21 cellular contexts compared by ENCODE assay signal in the genomic region with DNA sequence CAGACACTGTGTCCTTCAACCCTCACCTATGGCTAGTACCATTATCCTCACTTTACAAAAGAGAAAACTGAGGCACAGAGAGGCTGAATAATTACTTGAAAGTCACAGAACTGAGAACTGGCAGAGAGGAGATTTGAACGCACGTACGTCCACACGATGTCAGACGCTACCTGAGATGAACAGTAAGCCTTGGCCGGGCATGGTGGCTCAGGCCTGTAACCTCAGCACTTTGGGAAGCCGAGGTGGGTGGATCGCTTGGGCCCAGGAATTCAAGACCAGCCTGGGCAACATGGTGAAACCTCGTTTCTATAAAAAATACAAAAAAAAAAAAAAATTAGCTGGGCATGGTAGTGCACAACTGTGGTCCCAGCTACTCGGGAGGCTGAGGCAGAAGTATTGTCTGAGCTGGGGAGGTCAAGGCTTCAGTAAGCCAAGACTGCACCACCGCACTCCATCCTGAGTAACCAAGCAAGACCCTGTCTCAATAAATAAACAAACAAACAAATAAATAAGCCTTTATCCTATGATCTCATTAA. TPM values are rescaled to one million over a fixed set of nuclear protein-coding genes. Genes with fewer than 3 reads are reported as not detected.
DNase-seq lines count a peak whose midpoint lies in the region; ATAC-seq, FAIRE-seq and TF ChIP-seq lines count a peak whose summit lies in the region.
"Had no signal": no experiment of that assay in that cellular context is flagged by ENCODE, and none has a peak within 500 bp of the region (broad histone marks: within the 10 kb centered on the region; RNA-seq: fewer than 3 reads in every experiment).

No MANE protein-coding gene starts in this region.

- H3K79me2 ChIP-seq in astrocyte (ENCODE audit: insufficient read depth, low read length), result peaks cover under 1% of the 10 kb centered on the region

- no peak for FAIRE-seq in astrocyte (lab: Jason Lieb, UNC)
- FAIRE-seq: G401.6, GM19239 had no signal

- no peaks in the 10 kb centered on the region for H4K20me1 ChIP-seq in astrocyte (ENCODE audit: insufficient read depth, low read length)

- H3K9ac ChIP-seq in astrocyte (ENCODE audit: low read length), result no peak overlapping the region
- H3K9ac ChIP-seq: BLaER1 treated with 17β-estradiol and CSF1 and Interleukin-3, amounts not matched to agents 10 nM and 100 nM; SK-N-SH had no signal

- TF ChIP-seq POLR2A in upper lobe of left lung (IDR thresholded peaks at IDR 0.05), result no peak

- no TSS peak for BruUV-seq in Calu3 (replicated peaks; lab: Mats Ljungman, UMichigan)

- no peaks in the 10 kb centered on the region for H3K9me3 Mint-ChIP-seq in Calu3 (ENCODE audit: low read depth, unreplicated experiment)
- no peaks in the 10 kb centered on the region for H3K9me3 Mint-ChIP-seq in astrocyte (ENCODE audit: unreplicated experiment)
- no peaks in the 10 kb centered on the region for H3K9me3 Mint-ChIP-seq in type B pancreatic cell
- H3K9me3 Mint-ChIP-seq: CD8-positive, alpha-beta T cell; HFFc6 had no signal

- no peak for ATAC-seq in upper lobe of left lung (ENCODE audit: low FRiP score in 2 of 2)
- no peak for ATAC-seq in GM21526 (IDR thresholded peaks at IDR 0.05; ENCODE audit: low FRiP score, unreplicated experiment)
- ATAC-seq in T-helper 17 cell, result no peak
- ATAC-seq: CD8-positive, alpha-beta T cell; K562 had no signal

- H3K27me3 ChIP-seq in astrocyte (ENCODE audit: insufficient read depth, low read length) (no peaks in the 10 kb centered on the region), muscle layer of duodenum (ENCODE audit: low read depth, low read length) (no peaks in the 10 kb centered on the region), upper lobe of left lung (no peaks in the 10 kb centered on the region)
- H3K27me3 ChIP-seq: BLaER1 treated with 17β-estradiol and CSF1 and Interleukin-3, amounts not matched to agents 10 nM and 100 nM; MG63 had no signal

- H2AFZ ChIP-seq in astrocyte (ENCODE audit: low read depth, low read length), result no peak overlapping the region

- H3K27ac ChIP-seq in astrocyte (ENCODE audit: low read depth, low read length) (no peak overlapping the region), muscle layer of duodenum (ENCODE audit: low read length) (peak overlapping the region; percentile 40), upper lobe of left lung (no peak overlapping the region)
- H3K27ac ChIP-seq: BLaER1 treated with 17β-estradiol and CSF1 and Interleukin-3, amounts not matched to agents 10 nM and 100 nM; RWPE1 had no signal

- 95 to 96% methylated on average over 11 of the region's 11 CpGs for WGBS in upper lobe of left lung, 2 donors

- H3K36me3 ChIP-seq in astrocyte (ENCODE audit: insufficient read depth, low read length) (no peaks in the 10 kb centered on the region), muscle layer of duodenum (ENCODE audit: control insufficient read depth in 1 of 2, insufficient read depth in 2 of 2, low read length in 2 of 2) (no peaks in the 10 kb centered on the region), upper lobe of left lung (no peaks in the 10 kb centered on the region)
- H3K36me3 ChIP-seq: BLaER1 treated with 17β-estradiol and CSF1 and Interleukin-3, amounts not matched to agents 10 nM and 100 nM; MG63 had no signal

- no peak for TF ChIP-seq EP300 in upper lobe of left lung (IDR thresholded peaks at IDR 0.05)

- H3K4me3 ChIP-seq in astrocyte (ENCODE audit: insufficient read depth, low read depth, low read length) (no peak overlapping the region), muscle layer of duodenum (ENCODE audit: low read depth in 1 of 2, low read length in 2 of 2) (no peak overlapping the region), upper lobe of left lung (no peak overlapping the region)
- H3K4me3 ChIP-seq: BLaER1 treated with 17β-estradiol and CSF1 and Interleukin-3, amounts not matched to agents 10 nM and 100 nM; K562; MG63 had no signal

- intact Hi-C loops in Calu3 (cut with micrococcal nuclease; ENCODE audit: unreplicated experiment), result loop anchor here (10.0 kb wide), 1 partner anchor 470 kb away; no protein-coding TSS in a partner anchor

- peak overlapping the region; percentile 3 for H3K4me2 ChIP-seq in astrocyte (ENCODE audit: low read length)
- H3K4me2 ChIP-seq: BLaER1 treated with 17β-estradiol and CSF1 and Interleukin-3, amounts not matched to agents 10 nM and 100 nM had no signal

- H3K4me1 Mint-ChIP-seq in Calu3 (ENCODE audit: low read depth, unreplicated experiment) (peaks cover 66% of the 10 kb centered on the region), astrocyte (ENCODE audit: low read depth, unreplicated experiment) (no peaks in the 10 kb centered on the region), type B pancreatic cell (ENCODE audit: unreplicated experiment) (peaks cover 21% of the 10 kb centered on the region), T-helper 17 cell (peaks cover 22% of the 10 kb centered on the region)

- H3K27ac Mint-ChIP-seq in Calu3 (ENCODE audit: unreplicated experiment), result peak overlapping the region; percentile 78
- no peak overlapping the region for H3K27ac Mint-ChIP-seq in astrocyte (ENCODE audit: unreplicated experiment)
- H3K27ac Mint-ChIP-seq in type B pancreatic cell, result peak overlapping the region; percentile 83
- H3K27ac Mint-ChIP-seq in T-helper 17 cell, result no peak overlapping the region
- H3K27ac Mint-ChIP-seq: CD8-positive, alpha-beta T cell; HFFc6 had no signal

- TF ChIP-seq CTCF in Calu3 (IDR thresholded peaks at IDR 0.05; ENCODE audit: unreplicated experiment) (no peak), astrocyte (IDR thresholded peaks at IDR 0.05; ENCODE audit: insufficient read depth, low read depth, low read length) (no peak), type B pancreatic cell (conservative IDR thresholded peaks at IDR 0.05) (no peak), upper lobe of left lung (IDR thresholded peaks at IDR 0.05) (no peak)

- CTCF ChIA-PET in Calu3 (lab: Charles Lee), result interaction anchor here (1.2 to 1.4 kb wide), 2 partner anchors 16 to 17 kb away, joined by 4 to 7 read pairs; no protein-coding TSS in a partner anchor

- no peaks in the 10 kb centered on the region for H3K27me3 Mint-ChIP-seq in Calu3 (ENCODE audit: unreplicated experiment)
- H3K27me3 Mint-ChIP-seq in astrocyte (ENCODE audit: low read depth, unreplicated experiment), result no peaks in the 10 kb centered on the region
- H3K27me3 Mint-ChIP-seq in type B pancreatic cell, result no peaks in the 10 kb centered on the region
- no peaks in the 10 kb centered on the region for H3K27me3 Mint-ChIP-seq in T-helper 17 cell

- no peaks in the 10 kb centered on the region for H3K4me1 ChIP-seq in astrocyte (ENCODE audit: insufficient read depth, low read length)
- peaks cover 0 to 7% of the 10 kb centered on the region in 2 donors for H3K4me1 ChIP-seq in muscle layer of duodenum (ENCODE audit: control insufficient read depth in 1 of 2, insufficient read depth in 2 of 2, low read length in 2 of 2)
- peaks cover 5 to 11% (median 7%) of the 10 kb centered on the region in 4 donors for H3K4me1 ChIP-seq in upper lobe of left lung

- H3K36me3 Mint-ChIP-seq in Calu3 (ENCODE audit: insufficient read depth, unreplicated experiment) (peaks cover 7% of the 10 kb centered on the region), astrocyte (ENCODE audit: low read depth, unreplicated experiment) (no peaks in the 10 kb centered on the region), type B pancreatic cell (no peaks in the 10 kb centered on the region), T-helper 17 cell (ENCODE audit: low read depth) (peaks cover 2% of the 10 kb centered on the region)

- H3K9me3 ChIP-seq in astrocyte (ENCODE audit: insufficient read depth, low read depth, low read length) (no peaks in the 10 kb centered on the region), muscle layer of duodenum (ENCODE audit: control insufficient read depth in 1 of 2, low read length in 2 of 2) (no peaks in the 10 kb centered on the region), upper lobe of left lung (no peaks in the 10 kb centered on the region), T-helper 17 cell (ENCODE audit: control insufficient read depth, low read length, poor library complexity, severe bottlenecking) (no peaks in the 10 kb centered on the region)
- H3K9me3 ChIP-seq: MG63, SK-N-SH had no signal

- H3K4me3 Mint-ChIP-seq in Calu3 (ENCODE audit: low read depth, unreplicated experiment) (peak overlapping the region; percentile 57), astrocyte (ENCODE audit: unreplicated experiment) (no peak overlapping the region), type B pancreatic cell (no peak overlapping the region), T-helper 17 cell (no peak overlapping the region)
- H3K4me3 Mint-ChIP-seq: CD8-positive, alpha-beta T cell; HFFc6 had no signal

- DNase-seq in Calu3 (no peak), astrocyte (ENCODE audit: low read depth) (no peak), type B pancreatic cell (ENCODE audit: extremely low spot score, unreplicated experiment) (no peak), upper lobe of left lung (no peak), T-helper 17 cell (no peak)
- DNase-seq: CD8-positive, alpha-beta T cell; H7; HFFc6; NCI-H187; NCI-H2107; NCI-H446 treated with DMSO at 0.1 percent for 48 hours; SIG-M5; SK-N-SH had no signal

RNA-seq across cellular contexts. Expression of a gene that starts 20.5 kb away (rescaled TPM):
- 52.5 and 58.2 TPM in 2 replicates for total RNA-seq in Calu3 (2022)
- 9.4 and 12.3 TPM in 2 replicates for total RNA-seq in astrocyte
- total RNA-seq in type B pancreatic cell (ENCODE audit: low replicate concordance), result 27.5 and 41.3 TPM in 2 replicates
- total RNA-seq in upper lobe of left lung, result 10 to 100 TPM in 5 of 6 donors, 1 to 10 TPM in 1; 7.6 to 17.8 (median 14.1) TPM
- 10 to 100 TPM; 18.2 to 20.5 TPM for total RNA-seq in T-helper 17 cell

Comparison
In these comparisons a context has a peak if more than half of its experiments do, and no peak if none do; other contexts are left out.
1. H3K27ac Mint-ChIP-seq: peak in Calu3 (single experiment) and type B pancreatic cell (single experiment); none in astrocyte (single experiment) and T-helper 17 cell (single experiment).